In genomic region chr14:87864356-87865230, GRCh38 we compare ENCODE assay signal across 24 cellular contexts.
"Had no signal": no experiment of that assay in that cellular context is flagged by ENCODE, and none has a peak within 500 bp of the region (broad histone marks: within the 10 kb centered on the region; RNA-seq: fewer than 3 reads in every experiment).

No MANE protein-coding gene starts in this region.

- DNase-seq: activated B cell treated with CpG ODN at 0.5 μM for 24 hours; activated CD4-positive, alpha-beta T cell treated with anti-CD3 and anti-CD28 coated beads for 48 hours; activated CD8-positive, alpha-beta memory T cell treated with anti-CD3 and anti-CD28 coated beads, Interleukin-2, amount 10 ng/mL, durations not matched to agents 7 days and 5 days; activated CD8-positive, alpha-beta T cell treated with anti-CD3 and anti-CD28 coated beads for 36 hours; activated gamma-delta T cell; activated T-cell treated with anti-CD3 and anti-CD28 coated beads for 4 hours; aorta; brain microvascular endothelial cell; central memory CD4-positive, alpha-beta T cell; dorsolateral prefrontal cortex; immature natural killer cell; left lung; nephron progenitor cell; occipital lobe; right lobe of liver; stimulated activated CD4-positive, alpha-beta T cell treated with anti-CD3 and anti-CD28 coated beads, Interleukin-1b, Interleukin-23, amount 100 ng/mL, for 48 hours; substantia nigra; T1000; thyroid gland; upper lobe of right lung had no signal

- H3K9me3 ChIP-seq: left lung, right lobe of liver, thyroid gland, upper lobe of right lung had no signal

- H3K4me3 ChIP-seq: dorsolateral prefrontal cortex, left lung, right lobe of liver, skin epidermis, thyroid gland, upper lobe of right lung had no signal

- H3K27me3 Mint-ChIP-seq: activated B cell treated with CpG ODN at 0.5 μM for 24 hours; activated CD8-positive, alpha-beta memory T cell treated with anti-CD3 and anti-CD28 coated beads, Interleukin-2, amount 10 ng/mL, durations not matched to agents 7 days and 5 days; stimulated activated naive CD8-positive, alpha-beta T cell treated with anti-CD3 and anti-CD28 coated beads, Interleukin-15, Interleukin-2, amounts not matched to agents 100 ng/mL and 50 ng/mL, for 24 hours had no signal

- H3K4me1 ChIP-seq: left lung, right lobe of liver, thyroid gland, upper lobe of right lung had no signal

- H3K9me3 Mint-ChIP-seq: activated B cell treated with CpG ODN at 0.5 μM for 24 hours; activated CD8-positive, alpha-beta T cell treated with anti-CD3 and anti-CD28 coated beads for 36 hours; activated naive CD4-positive, alpha-beta T cell treated with anti-CD3 and anti-CD28 coated beads, Interleukin-2, amount 50 U/mL, for 72 hours; T-helper 1 cell treated with Interleukin-12 subunit alpha and Interleukin-12 subunit beta and Interleukin-4 antibody, amounts not matched to agents 30 μg/mL and 1 μg/mL, for 36 hours had no signal

- H3K27me3 ChIP-seq: brain microvascular endothelial cell, dorsolateral prefrontal cortex, left lung, right lobe of liver, thyroid gland, upper lobe of right lung had no signal

- H3K4me1 Mint-ChIP-seq: activated B cell treated with CpG ODN at 0.5 μM for 24 hours; activated CD8-positive, alpha-beta memory T cell treated with anti-CD3 and anti-CD28 coated beads, Interleukin-2, amount 10 ng/mL, durations not matched to agents 7 days and 5 days; immature natural killer cell; nephron progenitor cell had no signal

- H3K36me3 ChIP-seq: brain microvascular endothelial cell, left lung, right lobe of liver, thyroid gland, upper lobe of right lung had no signal

- H3K4me3 Mint-ChIP-seq: activated B cell treated with CpG ODN at 0.5 μM for 24 hours; activated CD8-positive, alpha-beta memory T cell treated with anti-CD3 and anti-CD28 coated beads, Interleukin-2, amount 10 ng/mL, durations not matched to agents 7 days and 5 days; activated CD8-positive, alpha-beta T cell treated with anti-CD3 and anti-CD28 coated beads for 36 hours; immature natural killer cell; nephron progenitor cell; stimulated activated naive CD8-positive, alpha-beta T cell treated with anti-CD3 and anti-CD28 coated beads, Interleukin-15, Interleukin-2, amounts not matched to agents 100 ng/mL and 50 ng/mL, for 24 hours; T-helper 1 cell treated with Interleukin-12 subunit alpha and Interleukin-12 subunit beta and Interleukin-4 antibody, amounts not matched to agents 30 μg/mL and 1 μg/mL, for 36 hours had no signal

- H3K36me3 Mint-ChIP-seq: activated CD8-positive, alpha-beta memory T cell treated with anti-CD3 and anti-CD28 coated beads, Interleukin-2, amount 10 ng/mL, durations not matched to agents 7 days and 5 days; activated naive CD4-positive, alpha-beta T cell treated with anti-CD3 and anti-CD28 coated beads, Interleukin-2, amount 50 U/mL, for 72 hours; immature natural killer cell had no signal

- H3K27ac Mint-ChIP-seq: activated B cell treated with CpG ODN at 0.5 μM for 24 hours; activated CD8-positive, alpha-beta memory T cell treated with anti-CD3 and anti-CD28 coated beads, Interleukin-2, amount 10 ng/mL, durations not matched to agents 7 days and 5 days; activated CD8-positive, alpha-beta T cell treated with anti-CD3 and anti-CD28 coated beads for 36 hours; activated naive CD4-positive, alpha-beta T cell treated with anti-CD3 and anti-CD28 coated beads, Interleukin-2, amount 50 U/mL, for 72 hours; immature natural killer cell; nephron progenitor cell; stimulated activated naive CD8-positive, alpha-beta T cell treated with anti-CD3 and anti-CD28 coated beads, Interleukin-15, Interleukin-2, amounts not matched to agents 100 ng/mL and 50 ng/mL, for 24 hours; T-helper 1 cell treated with Interleukin-12 subunit alpha and Interleukin-12 subunit beta and Interleukin-4 antibody, amounts not matched to agents 30 μg/mL and 1 μg/mL, for 36 hours had no signal

- H3K27ac ChIP-seq: brain microvascular endothelial cell, dorsolateral prefrontal cortex, left lung, right lobe of liver, skin epidermis, thyroid gland, upper lobe of right lung had no signal

- ATAC-seq: activated CD8-positive, alpha-beta memory T cell treated with anti-CD3 and anti-CD28 coated beads, Interleukin-2, amount 10 ng/mL, durations not matched to agents 7 days and 5 days; activated CD8-positive, alpha-beta T cell treated with anti-CD3 and anti-CD28 coated beads for 36 hours; activated naive CD4-positive, alpha-beta T cell treated with anti-CD3 and anti-CD28 coated beads, Interleukin-2, amount 50 U/mL, for 72 hours; left lung; right lobe of liver; upper lobe of right lung had no signal
